ENCODE assay signal across 3 cellular contexts in the genomic region with DNA sequence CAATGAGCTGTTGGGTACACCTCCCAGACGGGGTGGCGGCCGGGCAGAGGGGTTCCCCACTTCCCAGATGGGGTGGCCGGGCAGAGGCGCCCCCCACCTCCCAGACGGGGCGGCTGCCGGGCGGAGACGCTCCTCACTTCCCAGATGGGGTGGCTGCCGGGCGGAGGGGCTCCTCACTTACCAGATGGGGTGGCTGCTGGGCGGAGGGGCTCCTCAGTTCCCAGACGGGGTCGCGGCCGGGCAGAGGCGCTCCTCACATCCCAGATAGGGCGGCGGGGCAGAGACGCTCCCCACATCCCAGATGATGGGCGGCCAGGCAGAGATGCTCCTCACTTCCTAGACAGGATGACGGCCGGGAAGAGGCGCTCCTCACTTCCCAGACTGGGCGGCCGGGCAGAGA.
DNase-seq lines count a peak whose midpoint lies in the region; ATAC-seq lines count a peak whose summit lies in the region.
"Not testable (repeated sequence)": the region's sequence is repeated elsewhere in the genome, so short reads cannot be mapped to it uniquely, and the experiment has no call there.

No MANE protein-coding gene starts in this region.

- H3K27me3 Mint-ChIP-seq in activated naive CD8-positive, alpha-beta T cell; memory B cell: not testable (repeated sequence)

- H3K4me3 Mint-ChIP-seq in activated naive CD8-positive, alpha-beta T cell; memory B cell: not testable (repeated sequence)

- not testable (repeated sequence) for ATAC-seq in Right ventricle myocardium superior (ENCODE audit: poor library complexity); memory B cell (ENCODE audit: low read depth)

- H3K36me3 Mint-ChIP-seq in activated naive CD8-positive, alpha-beta T cell, result not testable (repeated sequence)
- peaks cover 28% of the 10 kb centered on the region for H3K36me3 Mint-ChIP-seq in memory B cell

- not testable (repeated sequence) for H3K9me3 Mint-ChIP-seq in activated naive CD8-positive, alpha-beta T cell (ENCODE audit: low read depth); memory B cell

- H3K27ac Mint-ChIP-seq in activated naive CD8-positive, alpha-beta T cell, result peak overlapping the region; percentile 58
- H3K27ac Mint-ChIP-seq in memory B cell, result peak overlapping the region; percentile 31

- intact Hi-C loops in Right ventricle myocardium superior (cut with DNase I), result not testable (repeated sequence)

- peaks cover 29% of the 10 kb centered on the region for H3K4me1 Mint-ChIP-seq in activated naive CD8-positive, alpha-beta T cell (ENCODE audit: low read depth)
- not testable (repeated sequence) for H3K4me1 Mint-ChIP-seq in memory B cell

- peak; percentile 31 for DNase-seq in Right ventricle myocardium superior
- not testable (repeated sequence) for DNase-seq in memory B cell (ENCODE audit: low spot score in 2 of 2)
